ENCODE assay signal across 8 cellular contexts in the genomic region with DNA sequence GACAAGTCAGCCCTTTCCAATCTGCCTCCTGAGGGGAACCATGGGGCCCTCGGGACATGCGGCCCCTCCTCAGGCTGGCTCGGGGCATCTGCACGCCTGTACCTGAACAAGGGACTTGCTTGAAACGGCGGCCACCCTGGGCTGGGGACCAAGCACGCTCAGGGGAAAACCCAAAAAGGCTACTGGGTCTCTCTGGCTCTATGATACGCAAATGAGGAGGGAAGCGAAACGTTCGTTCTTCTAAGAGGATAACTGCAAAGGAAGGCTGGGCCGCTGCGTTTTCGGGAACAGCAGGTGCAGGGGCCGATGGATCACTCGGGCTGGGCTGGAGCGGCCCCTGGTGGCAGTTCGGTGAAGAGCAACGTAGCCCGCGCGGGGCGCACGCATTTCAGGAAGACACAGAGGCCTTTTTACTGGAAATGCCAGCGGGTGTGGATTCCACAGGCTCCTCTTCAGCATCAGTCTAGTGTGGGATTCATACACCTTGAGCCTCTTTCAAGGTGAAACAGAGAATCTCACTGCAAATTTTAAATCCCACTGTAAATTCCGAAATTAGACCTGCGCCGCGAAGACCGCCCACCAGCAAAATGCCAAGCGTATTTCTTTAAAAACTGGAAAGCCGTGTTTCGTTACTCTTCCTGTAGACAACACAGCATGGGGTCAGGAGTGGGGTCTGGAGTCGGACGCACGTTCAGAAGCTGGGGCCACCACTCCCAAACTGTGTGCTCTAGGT. TPM values are rescaled to one million over a fixed set of nuclear protein-coding genes. Genes with fewer than 3 reads are reported as not detected.
DNase-seq lines count a peak whose midpoint lies in the region; TF ChIP-seq lines count a peak whose summit lies in the region.
"Not testable (repeated sequence)": the region's sequence is repeated elsewhere in the genome, so short reads cannot be mapped to it uniquely, and the experiment has no call there.

No MANE protein-coding gene starts in this region.

- H3K4me3 ChIP-seq in SJCRH30; fibroblast of pulmonary artery (replicated peaks; ENCODE audit: low read depth, low read length); neural cell (ENCODE audit: low read length): not testable (repeated sequence)

- not testable (repeated sequence) for H3K27me3 Mint-ChIP-seq in stimulated activated naive CD8-positive, alpha-beta T cell treated with anti-CD3 and anti-CD28 coated beads, Interleukin-15, Interleukin-2, amounts not matched to agents 100 ng/mL and 50 ng/mL, for 24 hours

- H3K36me3 Mint-ChIP-seq in stimulated activated naive CD8-positive, alpha-beta T cell treated with anti-CD3 and anti-CD28 coated beads, Interleukin-15, Interleukin-2, amounts not matched to agents 100 ng/mL and 50 ng/mL, for 24 hours (ENCODE audit: low read depth), result not testable (repeated sequence)

- not testable (repeated sequence) for H3K36me3 ChIP-seq in SJCRH30; neural cell (ENCODE audit: insufficient read depth, low read length)

- not testable (repeated sequence) for H3K9me3 Mint-ChIP-seq in stimulated activated naive CD8-positive, alpha-beta T cell treated with anti-CD3 and anti-CD28 coated beads, Interleukin-15, Interleukin-2, amounts not matched to agents 100 ng/mL and 50 ng/mL, for 24 hours

- H3K4me1 ChIP-seq in SJCRH30, result not testable (repeated sequence)

- H3K9ac ChIP-seq in neural cell (ENCODE audit: low read length), result not testable (repeated sequence)

- H3K4me2 ChIP-seq in neural cell (ENCODE audit: low read length), result not testable (repeated sequence)

- H3K27ac Mint-ChIP-seq in stimulated activated naive CD8-positive, alpha-beta T cell treated with anti-CD3 and anti-CD28 coated beads, Interleukin-15, Interleukin-2, amounts not matched to agents 100 ng/mL and 50 ng/mL, for 24 hours, result peak overlapping the region; percentile 79

- H3K4me1 Mint-ChIP-seq in stimulated activated naive CD8-positive, alpha-beta T cell treated with anti-CD3 and anti-CD28 coated beads, Interleukin-15, Interleukin-2, amounts not matched to agents 100 ng/mL and 50 ng/mL, for 24 hours (ENCODE audit: low read depth), result peaks cover 19% of the 10 kb centered on the region

- DNase-seq in EH (ENCODE audit: low read depth) (peak; percentile 63), H4 (ENCODE audit: low spot score) (peak; percentile 54), LoVo (ENCODE audit: low spot score) (peak; percentile 69), SJCRH30 (peak; percentile 55 to 73), fibroblast of pulmonary artery (ENCODE audit: low read depth) (peak; percentile 60)
- peak; percentile 78 for DNase-seq in activated T-helper 9 cell treated with anti-CD3 and anti-CD28 coated beads, Interleukin-2, amount 50 U/mL, for 16 hours (ENCODE audit: low read depth)

- not testable (repeated sequence) for H3K9me2 ChIP-seq in neural cell (ENCODE audit: insufficient read depth, low read length)

- not testable (repeated sequence) for H3K27me3 ChIP-seq in SJCRH30; neural cell (ENCODE audit: insufficient read depth, low read depth, low read length)

- not testable (repeated sequence) for H3F3A ChIP-seq in neural cell (ENCODE audit: insufficient read depth, low read length, poor library complexity, severe bottlenecking)

- not testable (repeated sequence) for H3K4me3 Mint-ChIP-seq in stimulated activated naive CD8-positive, alpha-beta T cell treated with anti-CD3 and anti-CD28 coated beads, Interleukin-15, Interleukin-2, amounts not matched to agents 100 ng/mL and 50 ng/mL, for 24 hours

- not testable (repeated sequence) for H3K9me3 ChIP-seq in SJCRH30 (replicated peaks); neural cell (ENCODE audit: low read length)

- TF ChIP-seq CTCF in fibroblast of pulmonary artery (IDR thresholded peaks at IDR 0.05; ENCODE audit: low read length, missing control alignments), result peak; percentile 71
- peak; percentile 66 for TF ChIP-seq CTCF in neural cell (IDR thresholded peaks at IDR 0.05; ENCODE audit: poor library complexity, severe bottlenecking)

- H2AFZ ChIP-seq in neural cell (ENCODE audit: low read depth, low read length), result not testable (repeated sequence)

- TF ChIP-seq RAD21 in neural cell (conservative IDR thresholded peaks at IDR 0.05), result peak; percentile 63

- not testable (repeated sequence) for H3K79me2 ChIP-seq in neural cell (replicated peaks; ENCODE audit: insufficient read depth, low read length)

- not testable (repeated sequence) for TF ChIP-seq EP300 in neural cell (conservative IDR thresholded peaks at IDR 0.05; ENCODE audit: poor library complexity, severe bottlenecking)

- H4K20me1 ChIP-seq in neural cell (ENCODE audit: insufficient read depth), result not testable (repeated sequence)

- H3K27ac ChIP-seq in SJCRH30; neural cell (ENCODE audit: low read length): not testable (repeated sequence)

TF ChIP-seq in neural cell, 6 proteins besides CTCF, POLR2A, EP300 and RAD21:
- TF ChIP-seq SMC3 (conservative IDR thresholded peaks at IDR 0.05; ENCODE audit: poor library complexity), result peak; percentile 59

RNA-seq across cellular contexts. Expression of a gene that starts 27.0 kb away (rescaled TPM):
- not detected in 2 replicates for total RNA-seq in H4 (2014; rRNA removed; shearing (Covaris generic))
- total RNA-seq in SJCRH30 (2014; rRNA removed; shearing (Covaris generic)), result not detected in 2 replicates
- polyA plus RNA-seq in neural cell, result not detected in 2 replicates
- not detected in 2 replicates for polyA minus RNA-seq in neural cell

RNA-seq across cellular contexts. Expression of a gene that starts 40.1 kb away (rescaled TPM):
- total RNA-seq in H4 (2014; rRNA removed; shearing (Covaris generic)), result 143 and 153 TPM in 2 replicates
- 73.8 and 79.8 TPM in 2 replicates for total RNA-seq in SJCRH30 (2014; rRNA removed; shearing (Covaris generic))
- 3.9 and 5.1 TPM in 2 replicates for polyA plus RNA-seq in neural cell
- polyA minus RNA-seq in neural cell, result 8.3 and 9.7 TPM in 2 replicates

RNA-seq across cellular contexts. Expression of a gene that starts 41.9 kb away (rescaled TPM):
- 14.1 and 15.6 TPM in 2 replicates for total RNA-seq in H4 (2014; rRNA removed; shearing (Covaris generic))
- 18.4 and 20.2 TPM in 2 replicates for total RNA-seq in SJCRH30 (2014; rRNA removed; shearing (Covaris generic))
- polyA plus RNA-seq in neural cell, result 13.8 and 20.6 TPM in 2 replicates
- 43.4 and 48.5 TPM in 2 replicates for polyA minus RNA-seq in neural cell
